Comparison of ENCODE assay signal across 11 cellular contexts in the genomic region with DNA sequence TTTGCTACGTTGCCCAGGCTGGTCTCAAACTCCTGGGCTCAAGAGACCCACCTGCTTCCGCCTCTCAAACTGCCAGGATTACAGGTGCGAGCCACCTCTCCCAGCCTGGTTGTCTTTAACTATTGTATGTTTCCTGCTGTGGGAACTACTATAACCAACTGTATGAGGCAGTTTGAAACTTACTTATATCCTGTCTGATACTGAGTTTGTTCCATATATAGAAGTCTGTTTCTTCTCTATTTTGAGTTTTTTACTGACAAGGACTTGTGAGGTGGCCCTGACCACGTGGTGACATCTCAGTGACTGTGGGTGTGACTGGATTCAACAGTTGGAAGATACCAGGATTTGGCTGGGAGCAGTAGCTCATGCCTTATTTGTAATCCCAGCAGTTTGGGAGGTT. TPM values are rescaled to one million over a fixed set of nuclear protein-coding genes. Genes with fewer than 3 reads are reported as not detected.
DNase-seq lines count a peak whose midpoint lies in the region; ATAC-seq and TF ChIP-seq lines count a peak whose summit lies in the region.
"Had no signal": no experiment of that assay in that cellular context is flagged by ENCODE, and none has a peak within 500 bp of the region (broad histone marks: within the 10 kb centered on the region; RNA-seq: fewer than 3 reads in every experiment).

No MANE protein-coding gene starts in this region.

- H3K4me3 Mint-ChIP-seq in WTC11: no peak overlapping the region

- H3K4me1 ChIP-seq in BLaER1 treated with 17β-estradiol and CSF1 and Interleukin-3, amounts not matched to agents 10 nM and 100 nM: peaks cover 17 to 33% (median 29%) of the 10 kb centered on the region in 10 experiments
- H3K4me1 ChIP-seq in tibial artery: no peaks in the 10 kb centered on the region
- H3K4me1 ChIP-seq: BE2C had no signal

- H3K27me3 ChIP-seq in BLaER1 treated with 17β-estradiol and CSF1 and Interleukin-3, amounts not matched to agents 10 nM and 100 nM: no peaks in the 10 kb centered on the region
- no peaks in the 10 kb centered on the region for H3K27me3 ChIP-seq in tibial artery
- H3K27me3 ChIP-seq: BE2C had no signal

- H3K27me3 Mint-ChIP-seq in WTC11 (ENCODE audit: low read depth): no peaks in the 10 kb centered on the region

- peaks cover 45 to 84% (median 69%) of the 10 kb centered on the region in 11 experiments for H3K36me3 ChIP-seq in BLaER1 treated with 17β-estradiol and CSF1 and Interleukin-3, amounts not matched to agents 10 nM and 100 nM
- H3K36me3 ChIP-seq in tibial artery: peaks cover 15 to 31% (median 16%) of the 10 kb centered on the region in 3 donors

- no peak overlapping the region for H3K9ac ChIP-seq in BLaER1 treated with 17β-estradiol and CSF1 and Interleukin-3, amounts not matched to agents 10 nM and 100 nM

- peak overlapping the region in 8 of 11 experiments; percentile 8 to 70 (median 36); a peak in 14 of 22 replicates for H3K4me2 ChIP-seq in BLaER1 treated with 17β-estradiol and CSF1 and Interleukin-3, amounts not matched to agents 10 nM and 100 nM

- POLR2A ChIA-PET in WTC11 (lab: Charles Lee): no interaction called here

- ATAC-seq in GM19023 (IDR thresholded peaks at IDR 0.05; ENCODE audit: unreplicated experiment): peak; percentile 93
- peak; percentile 83 for ATAC-seq in HG02763 (IDR thresholded peaks at IDR 0.05; ENCODE audit: unreplicated experiment)
- no peak for ATAC-seq in WTC11

- H3K9me3 Mint-ChIP-seq in WTC11: no peaks in the 10 kb centered on the region

- peaks cover 43% of the 10 kb centered on the region for H3K36me3 Mint-ChIP-seq in WTC11

- no peak overlapping the region for H3K27ac Mint-ChIP-seq in WTC11

- CTCF ChIA-PET in WTC11 (lab: Charles Lee): no interaction called here

- peaks cover 0 to 5% (median 0%) of the 10 kb centered on the region in 11 experiments; a peak in 1 of 22 replicates for H3K9me3 ChIP-seq in BLaER1 treated with 17β-estradiol and CSF1 and Interleukin-3, amounts not matched to agents 10 nM and 100 nM (replicated peaks in 1 of 11)
- no peaks in the 10 kb centered on the region for H3K9me3 ChIP-seq in tibial artery
- H3K9me3 ChIP-seq: BE2C had no signal

- DNase-seq in NAMALWA (ENCODE audit: low spot score): peak; percentile 12
- DNase-seq in NCI-H187 treated with DMSO at 0.1 percent for 48 hours (lab: John Stamatoyannopoulos, UW): no peak
- DNase-seq in SW480 (ENCODE audit: low spot score): no peak
- DNase-seq in tibial artery: no peak
- no peak for DNase-seq in WTC11 (ENCODE audit: low spot score)
- DNase-seq: amniotic stem cell, BE2C, NCI-H2029 had no signal

- peak overlapping the region in 4 of 11 experiments; percentile 1 to 29 (median 18); a peak in 4 of 22 replicates for H3K27ac ChIP-seq in BLaER1 treated with 17β-estradiol and CSF1 and Interleukin-3, amounts not matched to agents 10 nM and 100 nM
- no peak overlapping the region for H3K27ac ChIP-seq in tibial artery

- H3K4me1 Mint-ChIP-seq in WTC11: no peaks in the 10 kb centered on the region

- intact Hi-C loops in tibial artery (cut with DNase I; ENCODE audit: low total_unique reads): no loop called here

- H4K20me1 ChIP-seq in BLaER1 treated with 17β-estradiol and CSF1 and Interleukin-3, amounts not matched to agents 10 nM and 100 nM: peaks cover 0 to 63% (median 21%) of the 10 kb centered on the region in 11 experiments; a peak in 17 of 22 replicates

- no peak overlapping the region for H3K4me3 ChIP-seq in BLaER1 treated with 17β-estradiol and CSF1 and Interleukin-3, amounts not matched to agents 10 nM and 100 nM
- no peak overlapping the region for H3K4me3 ChIP-seq in tibial artery

- no peak for TF ChIP-seq CTCF in tibial artery (IDR thresholded peaks at IDR 0.05)
- TF ChIP-seq CTCF in WTC11 (IDR thresholded peaks at IDR 0.05): no peak

TF ChIP-seq in WTC11, 78 proteins besides CTCF, POLR2A, EP300 and RAD21 (continues in another document):
- TF ChIP-seq JAZF1 (CRISPR knock-in tag; IDR thresholded peaks at IDR 0.05) (no peak), CREB1 (CRISPR knock-in tag; IDR thresholded peaks at IDR 0.05) (no peak), ZNF281 (CRISPR knock-in tag; IDR thresholded peaks at IDR 0.05) (no peak), CDX4 (CRISPR knock-in tag; IDR thresholded peaks at IDR 0.05; ENCODE audit: borderline replicate concordance) (no peak), ETV6 (CRISPR knock-in tag; IDR thresholded peaks at IDR 0.05) (no peak), HMGXB4 (CRISPR knock-in tag; IDR thresholded peaks at IDR 0.05) (no peak), ELF4 (CRISPR knock-in tag; IDR thresholded peaks at IDR 0.05; ENCODE audit: low read depth) (no peak), USF1 (CRISPR knock-in tag; IDR thresholded peaks at IDR 0.05) (no peak), TP53 (CRISPR knock-in tag; IDR thresholded peaks at IDR 0.05) (no peak), FOXJ3 (CRISPR knock-in tag; IDR thresholded peaks at IDR 0.05; ENCODE audit: borderline replicate concordance) (no peak)
- TF ChIP-seq, protein P1, sequence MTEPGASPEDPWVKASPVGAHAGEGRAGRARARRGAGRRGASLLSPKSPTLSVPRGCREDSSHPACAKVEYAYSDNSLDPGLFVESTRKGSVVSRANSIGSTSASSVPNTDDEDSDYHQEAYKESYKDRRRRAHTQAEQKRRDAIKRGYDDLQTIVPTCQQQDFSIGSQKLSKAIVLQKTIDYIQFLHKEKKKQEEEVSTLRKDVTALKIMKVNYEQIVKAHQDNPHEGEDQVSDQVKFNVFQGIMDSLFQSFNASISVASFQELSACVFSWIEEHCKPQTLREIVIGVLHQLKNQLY (CRISPR knock-in tag; IDR thresholded peaks at IDR 0.05): no peak
- TF ChIP-seq, protein P2, sequence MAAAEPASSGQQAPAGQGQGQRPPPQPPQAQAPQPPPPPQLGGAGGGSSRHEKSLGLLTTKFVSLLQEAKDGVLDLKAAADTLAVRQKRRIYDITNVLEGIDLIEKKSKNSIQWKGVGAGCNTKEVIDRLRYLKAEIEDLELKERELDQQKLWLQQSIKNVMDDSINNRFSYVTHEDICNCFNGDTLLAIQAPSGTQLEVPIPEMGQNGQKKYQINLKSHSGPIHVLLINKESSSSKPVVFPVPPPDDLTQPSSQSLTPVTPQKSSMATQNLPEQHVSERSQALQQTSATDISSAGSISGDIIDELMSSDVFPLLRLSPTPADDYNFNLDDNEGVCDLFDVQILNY (CRISPR knock-in tag; IDR thresholded peaks at IDR 0.05): no peak

RNA-seq across cellular contexts. Expression of gene FBH1, which starts 14.2 kb away (rescaled TPM):
- total RNA-seq in WTC11 (2021): 62.8 to 66.8 TPM (median 63.7 TPM) in 3 replicates

RNA-seq across cellular contexts. Expression of gene ANKRD16, which starts 14.5 kb away (rescaled TPM):
- 12.2 to 13.6 TPM (median 12.6 TPM) in 3 replicates for total RNA-seq in WTC11 (2021)
